In genomic region chr5:89309268-89309667, GRCh38 we compare ENCODE assay signal across 21 cellular contexts.
DNase-seq lines count a peak whose midpoint lies in the region; ATAC-seq, FAIRE-seq and TF ChIP-seq lines count a peak whose summit lies in the region.
"Had no signal": no experiment of that assay in that cellular context is flagged by ENCODE, and none has a peak within 500 bp of the region (broad histone marks: within the 10 kb centered on the region; RNA-seq: fewer than 3 reads in every experiment).

No MANE protein-coding gene starts in this region.

- H3K4me2 ChIP-seq in KMS-11: peak overlapping the region; percentile 33
- H3K4me2 ChIP-seq in GM12878 (ENCODE audit: control insufficient read depth, insufficient read depth): peak overlapping the region; percentile 64; the same call in 1 of the 2 replicates

- no peak overlapping the region for H3K9ac ChIP-seq in KMS-11
- H3K9ac ChIP-seq in GM12878 (ENCODE audit: control insufficient read depth, insufficient read depth, low read length): peak overlapping the region; percentile 53

- H3K27me3 ChIP-seq in KMS-11 (ENCODE audit: insufficient read depth, low read depth): no peaks in the 10 kb centered on the region
- H3K27me3 ChIP-seq in GM12878 (replicated peaks in 1 of 2; ENCODE audit: control insufficient read depth in 2 of 2, insufficient read depth in 2 of 2, low read length in 1 of 2): no peaks in the 10 kb centered on the region
- H3K27me3 ChIP-seq in ovary: no peaks in the 10 kb centered on the region
- H3K27me3 ChIP-seq: MG63 had no signal

- SMC1A ChIA-PET in GM12878 (lab: Charles Lee; ENCODE audit: uncharacterized antibody, unreplicated experiment): interaction anchor here (0.6 to 1.6 kb wide), 9 partner anchors 28 to 576 kb away, joined by 3 to 13 read pairs (median 4); no protein-coding TSS in a partner anchor

- peak overlapping the region; percentile 25; the same call in 1 of the 2 replicates for H2AFZ ChIP-seq in KMS-11 (ENCODE audit: low read depth)
- no peak overlapping the region for H2AFZ ChIP-seq in GM12878 (ENCODE audit: control insufficient read depth, low read depth, low read length)

- in situ Hi-C loops in GM12878 (cut with MboI): loop anchor here (10.0 kb wide), 1 partner anchor 424 kb away; the partner anchor contains the start of gene MEF2C

- CTCF ChIA-PET in GM12878 (lab: Yijun Ruan, JAX): interaction anchor here (1.6 kb wide), 1 partner anchor 580 kb away, joined by 5 read pairs; no protein-coding TSS in a partner anchor

- H3K4me3 ChIP-seq in GM12865 (ENCODE audit: low read depth, low read length) (peak overlapping the region; percentile 24), KMS-11 (IDR thresholded peaks at IDR 0.05; ENCODE audit: insufficient read depth, low read depth, low read length) (no peak overlapping the region), GM12878 (0 out of 2 replicates have a peak overlapping the region, but pooled peaks have one; percentile 5), ovary (no peak overlapping the region)
- H3K4me3 ChIP-seq: MG63 had no signal

- H3K9me3 ChIP-seq in GM12878 (replicated peaks; ENCODE audit: control insufficient read depth, insufficient read depth, low read length) (peaks cover 13% of the 10 kb centered on the region), ovary (no peaks in the 10 kb centered on the region)
- H3K9me3 ChIP-seq: MG63 had no signal

- FAIRE-seq in GM12878 (lab: Jason Lieb, UNC): no peak
- FAIRE-seq: H54 had no signal

- peak overlapping the region in 2 of 8 donors; percentile 21 to 40 for H3K4me3 Mint-ChIP-seq in naive B cell
- H3K4me3 Mint-ChIP-seq: CD14-positive monocyte, T-cell had no signal

- ATAC-seq in GM12878 (no peak), naive B cell (ENCODE audit: low read depth in 2 of 2) (no peak), HG03565 (IDR thresholded peaks at IDR 0.05; ENCODE audit: unreplicated experiment) (no peak)
- ATAC-seq: PC-3, SK-N-SH treated with all-trans-retinoic acid at 6 μM for 48 hours, T-cell had no signal

- RAD21 ChIA-PET in GM12878 (lab: Charles Lee; ENCODE audit: unreplicated experiment): interaction anchor here (0.7 to 1.6 kb wide), 9 partner anchors 11 to 484 kb away, joined by 3 to 12 read pairs (median 3); no protein-coding TSS in a partner anchor

- H3K4me1 ChIP-seq in KMS-11 (ENCODE audit: low read depth, poor library complexity, severe bottlenecking) (peaks cover 72% of the 10 kb centered on the region), GM12878 (ENCODE audit: control insufficient read depth, insufficient read depth, low read length) (peaks cover 43% of the 10 kb centered on the region), ovary (ENCODE audit: insufficient read depth) (peaks cover under 1% of the 10 kb centered on the region)

- no peaks in the 10 kb centered on the region for H3K36me3 Mint-ChIP-seq in naive B cell
- H3K36me3 Mint-ChIP-seq: T-cell had no signal

- WGBS in GM12878 (ENCODE audit: insufficient coverage, insufficient replicate concordance, low lambda C conversion rate, missing lambda C conversion rate): 29% methylated on average over 1 of the region's 1 CpG
- 86 to 92% (median 90%) methylated on average over 1 of the region's 1 CpG for WGBS in ovary, 3 donors

- peak; percentile 63 for DNase-seq in GM12865 (ENCODE audit: low read depth)
- no peak for DNase-seq in GM12878 (ENCODE audit: low read depth, low spot score)
- no peak for DNase-seq in naive B cell
- no peak for DNase-seq in NCI-H1694 treated with DMSO at 0.1 percent for 48 hours (lab: John Stamatoyannopoulos, UW)
- DNase-seq in ovary: no peak
- DNase-seq: AML-193, DMS79, MG63, NCI-H1092, NCI-H2081 treated with DMSO at 0.1 percent for 48 hours, NCI-H510A, NCI-H748 treated with DMSO at 0.1 percent for 48 hours, PC-3, RPMI8226, SIG-M5, T-cell had no signal

- no TSS peak for BruUV-seq in GM12878 (replicated peaks; lab: Mats Ljungman, UMichigan)

- POLR2A ChIA-PET in GM12878 (lab: Charles Lee): interaction anchor here (0.7 to 0.8 kb wide), 2 partner anchors 38 to 217 kb away, joined by 3 to 4 read pairs; no protein-coding TSS in a partner anchor

- H3K79me2 ChIP-seq in KMS-11 (ENCODE audit: insufficient read depth, low read depth): no peaks in the 10 kb centered on the region
- H3K79me2 ChIP-seq in GM12878 (ENCODE audit: control insufficient read depth, insufficient read depth, low read length): no peaks in the 10 kb centered on the region

- peak overlapping the region in 4 of 6 donors; percentile 44 to 86 (median 76) for H3K27ac Mint-ChIP-seq in naive B cell
- H3K27ac Mint-ChIP-seq: CD14-positive monocyte, T-cell had no signal

- TF ChIP-seq CTCF in GM12865 (IDR thresholded peaks at IDR 0.05; ENCODE audit: insufficient read depth, low read depth, low read length, missing control alignments) (no peak), KMS-11 (conservative IDR thresholded peaks at IDR 0.05; ENCODE audit: low read depth, low read length) (no peak), GM12878 (IDR thresholded peaks at IDR 0.05 in 2 of 3, conservative IDR thresholded peaks at IDR 0.05 in 1 of 3; ENCODE audit: control insufficient read depth in 2 of 3, extremely low read depth in 1 of 3, insufficient read depth in 1 of 3, low read depth in 3 of 3, low read length in 3 of 3) (no peak), ovary (IDR thresholded peaks at IDR 0.05) (no peak)

- peaks cover 28 to 49% (median 39%) of the 10 kb centered on the region in 3 donors for H3K4me1 Mint-ChIP-seq in naive B cell
- H3K4me1 Mint-ChIP-seq: T-cell had no signal

- no peak for TF ChIP-seq EP300 in GM12878 (IDR thresholded peaks at IDR 0.05; ENCODE audit: borderline replicate concordance in 1 of 2, control insufficient read depth in 1 of 2, low read depth in 2 of 2, low read length in 2 of 2)
- TF ChIP-seq EP300 in ovary (IDR thresholded peaks at IDR 0.05): no peak

- H3K27me3 Mint-ChIP-seq in naive B cell: no peaks in the 10 kb centered on the region
- H3K27me3 Mint-ChIP-seq: T-cell had no signal

- TF ChIP-seq RAD21 in GM12878 (IDR thresholded peaks at IDR 0.05; ENCODE audit: insufficient read depth, low read depth, low read length): no peak

- TF ChIP-seq POLR2A in GM12878 (IDR thresholded peaks at IDR 0.05; ENCODE audit: low read depth, low read length) (no peak), ovary (IDR thresholded peaks at IDR 0.05) (no peak)

- intact Hi-C loops in GM12878 (cut with micrococcal nuclease; ENCODE audit: unreplicated experiment): loop anchor here (2.0 to 10.0 kb wide), 3 partner anchors 126 to 706 kb away; no protein-coding TSS in a partner anchor
- intact Hi-C loops in ovary (cut with DNase I): no loop called here

- H3K9me3 Mint-ChIP-seq in naive B cell: peaks cover 0 to 9% (median 6%) of the 10 kb centered on the region in 7 donors

- H3K36me3 ChIP-seq in KMS-11 (ENCODE audit: insufficient read depth) (no peaks in the 10 kb centered on the region), GM12878 (ENCODE audit: control insufficient read depth in 2 of 2, insufficient read depth in 2 of 2, low read length in 1 of 2) (no peaks in the 10 kb centered on the region), ovary (no peaks in the 10 kb centered on the region)
- H3K36me3 ChIP-seq: MG63 had no signal

- H3K27ac ChIP-seq in KMS-11 (peak overlapping the region; percentile 27; the same call in 1 of the 2 replicates), GM12878 (ENCODE audit: control insufficient read depth, insufficient read depth) (peak overlapping the region; percentile 96), ovary (no peak overlapping the region)

- H4K20me1 ChIP-seq in KMS-11 (ENCODE audit: insufficient read depth) (no peaks in the 10 kb centered on the region), GM12878 (ENCODE audit: control insufficient read depth, insufficient read depth) (no peaks in the 10 kb centered on the region)

TF ChIP-seq in GM12878, 131 proteins besides CTCF, POLR2A, EP300 and RAD21 (continues in another document):
- TF ChIP-seq RUNX3 (IDR thresholded peaks at IDR 0.05; ENCODE audit: low read length) (no peak), CUX1 (IDR thresholded peaks at IDR 0.05; ENCODE audit: insufficient replicate concordance, low read depth, low read length) (no peak), NR2C1 (IDR thresholded peaks at IDR 0.05) (no peak), SRF (IDR thresholded peaks at IDR 0.05; ENCODE audit: low read depth in 2 of 2, low read length in 2 of 2) (peak; percentile 27 to 84; a peak in 3 of 4 replicates), CREM (IDR thresholded peaks at IDR 0.05; ENCODE audit: low read depth) (peak; percentile 55; the same call in 1 of the 2 replicates), BACH1 (IDR thresholded peaks at IDR 0.05; ENCODE audit: borderline replicate concordance) (no peak), TAF1 (IDR thresholded peaks at IDR 0.05; ENCODE audit: borderline replicate concordance, low read depth, low read length) (no peak)

Comparison
In these comparisons a context has a peak if more than half of its experiments do, and no peak if none do; other contexts are left out.
1. H3K4me3 ChIP-seq: peak in GM12865 (single experiment) and GM12878 (single experiment); none in KMS-11 (single experiment) and ovary (single experiment).
2. H3K27ac ChIP-seq: peak in KMS-11 (single experiment) and GM12878 (single experiment); none in ovary (0 of 2).